In the genomic region with DNA sequence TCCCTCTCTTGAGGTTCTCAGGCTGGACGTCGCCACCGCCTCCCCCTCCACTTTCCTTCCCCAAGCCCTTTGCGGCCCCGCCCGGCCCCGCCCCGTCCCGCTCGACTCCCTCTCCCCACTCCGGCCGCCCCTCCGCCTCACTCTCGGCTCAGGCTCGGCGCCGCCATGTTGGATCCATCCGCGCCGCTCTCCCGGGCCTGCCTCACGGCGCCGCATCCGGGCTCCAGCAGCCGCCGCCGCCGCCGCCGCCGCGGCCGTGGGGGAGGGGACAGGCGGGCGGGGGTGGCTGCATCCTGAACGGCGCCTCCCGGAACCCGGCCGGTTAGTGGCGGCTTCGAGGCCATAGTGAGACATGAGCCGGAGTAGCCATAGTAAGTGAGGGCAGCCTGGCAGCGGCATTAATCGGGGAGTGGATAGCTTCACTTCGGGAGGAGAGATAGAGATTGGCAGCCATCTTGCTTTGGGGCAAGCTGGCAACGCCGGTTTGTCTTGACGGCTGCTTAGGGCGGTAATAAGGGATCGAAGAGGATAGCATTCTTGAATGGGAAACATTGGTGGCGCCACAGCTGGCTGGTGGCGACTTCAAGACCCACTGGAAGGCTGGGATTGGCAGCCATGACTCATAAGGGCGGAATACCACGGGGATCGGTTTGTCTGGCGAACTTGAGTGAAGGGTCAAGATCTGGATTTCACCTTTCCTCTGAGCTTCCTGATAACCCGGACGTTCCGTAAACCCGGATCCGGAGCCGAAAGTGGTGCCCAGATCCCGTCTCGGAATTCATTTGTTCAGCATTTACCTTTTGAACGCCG, we compare ENCODE assay signal across 8 cellular contexts. TPM values are rescaled to one million over a fixed set of nuclear protein-coding genes. Genes with fewer than 3 reads are reported as not detected.
A peak's percentile ranks its signal among the peaks of the same experiment; 100 is the strongest.
DNase-seq lines count a peak whose midpoint lies in the region; ATAC-seq and TF ChIP-seq lines count a peak whose summit lies in the region.

TSS of gene DEDD (minus strand) at position 258 of the 810 bp plus-strand sequence. CDS start 8,205 bp downstream, outside the sequence.

- TF ChIP-seq POLR2A in GM18951 (IDR thresholded peaks at IDR 0.05; ENCODE audit: extremely low read depth, insufficient read depth, insufficient read length): peak; percentile 59

- CTCF ChIA-PET in activated B cell treated with CpG ODN at 0.5 μM for 24 hours (lab: Charles Lee): interaction anchor here (0.7 to 2.4 kb wide), 6 partner anchors 15 to 381 kb away, joined by 3 to 7 read pairs (median 5); partner anchors contain the start of genes NIT1 and PFDN2

- H3K4me3 Mint-ChIP-seq in activated B cell treated with CpG ODN at 0.5 μM for 24 hours: no peak within 1 kb of the TSS

- no peak within 1 kb of the TSS for H3K27ac Mint-ChIP-seq in activated B cell treated with CpG ODN at 0.5 μM for 24 hours

- peaks cover 34% of the 10 kb centered on the region for H3K36me3 Mint-ChIP-seq in activated B cell treated with CpG ODN at 0.5 μM for 24 hours (ENCODE audit: low read depth)

- peak; percentile 2 for TF ChIP-seq CTCF in AG09309 (IDR thresholded peaks at IDR 0.05; ENCODE audit: control insufficient read depth, insufficient read depth, low read depth, low read length, missing control alignments)
- no peak for TF ChIP-seq CTCF in activated B cell treated with CpG ODN at 0.5 μM for 24 hours (IDR thresholded peaks at IDR 0.05)

- peak within 1 kb of the TSS; percentile 98 for H3K27ac ChIP-seq in caudate nucleus (ENCODE audit: low read depth, low read length)

- intact Hi-C loops in activated B cell treated with CpG ODN at 0.5 μM for 24 hours (cut with micrococcal nuclease): loop anchor here (1.0 to 2.0 kb wide), 8 partner anchors 14 to 296 kb away; partner anchors contain the start of genes ARHGAP30, B4GALT3, KLHDC9 and NIT1

- ATAC-seq in HG03196 (IDR thresholded peaks at IDR 0.05; ENCODE audit: unreplicated experiment) (peak; percentile 89), activated B cell treated with CpG ODN at 0.5 μM for 24 hours (ENCODE audit: low read depth) (peak; percentile 92)

- DNase-seq in AG09309 (ENCODE audit: low read depth): peak; percentile 90
- peak; percentile 96 for DNase-seq in NCI-H345 (lab: John Stamatoyannopoulos, UW)
- peak; percentile 88 for DNase-seq in activated B cell treated with CpG ODN at 0.5 μM for 24 hours
- peak; percentile 29 to 99 (median 92) for DNase-seq in caudate nucleus (lab: John Stamatoyannopoulos, UW)
- DNase-seq in inferior parietal cortex (ENCODE audit: extremely low spot score): peak; percentile 95
- DNase-seq in stimulated activated CD4-positive, alpha-beta T cell treated with anti-CD3 and anti-CD28 coated beads, Interleukin-12 subunit alpha, Interleukin-12 subunit beta, amount 100 ng/mL, for 4 hours: peak; percentile 86

- H3K9me3 Mint-ChIP-seq in activated B cell treated with CpG ODN at 0.5 μM for 24 hours: no peaks in the 10 kb centered on the region

- in situ Hi-C loops in GM18951 (cut with MboI; ENCODE audit: low sequenced_read_pairs, unreplicated experiment): no loop called here

- H3K4me1 Mint-ChIP-seq in activated B cell treated with CpG ODN at 0.5 μM for 24 hours: peaks cover 33% of the 10 kb centered on the region

- no peaks in the 10 kb centered on the region for H3K27me3 Mint-ChIP-seq in activated B cell treated with CpG ODN at 0.5 μM for 24 hours

- H3K4me3 ChIP-seq in AG09309 (ENCODE audit: control insufficient read depth, low read depth, low read length): peak within 1 kb of the TSS; percentile 63

- POLR2A ChIA-PET in activated B cell treated with CpG ODN at 0.5 μM for 24 hours (lab: Charles Lee): interaction anchor here (0.5 to 3.5 kb wide), 25 partner anchors 8 to 1042 kb away, joined by 3 to 41 read pairs (median 5); partner anchors contain the start of genes ARHGAP30, B4GALT3, KLHDC9 and NDUFS2

RNA-seq across cellular contexts. Expression of gene DEDD, which starts in this region (rescaled TPM):
- total RNA-seq in activated B cell treated with CpG ODN at 0.5 μM for 24 hours: 39.5 and 40.5 TPM in 2 replicates

Comparison
In these comparisons a context has a peak if more than half of its experiments do, and no peak if none do; other contexts are left out.
1. Peak in every context shown above with its lines: DNase-seq, ATAC-seq, H3K4me3 ChIP-seq and H3K27ac ChIP-seq.